18 cellular contexts compared by ENCODE assay signal in genomic region chr4:152166567-152166966, GRCh38.
DNase-seq lines count a peak whose midpoint lies in the region; ATAC-seq and TF ChIP-seq lines count a peak whose summit lies in the region.
"Had no signal": no experiment of that assay in that cellular context is flagged by ENCODE, and none has a peak within 500 bp of the region (broad histone marks: within the 10 kb centered on the region; RNA-seq: fewer than 3 reads in every experiment).

No MANE protein-coding gene starts in this region.

- H4K20me1 ChIP-seq in SK-N-SH (ENCODE audit: insufficient read depth), result no peaks in the 10 kb centered on the region
- no peaks in the 10 kb centered on the region for H4K20me1 ChIP-seq in neural progenitor cell (ENCODE audit: low read depth)

- H2AFZ ChIP-seq in SK-N-SH (ENCODE audit: low read depth) (no peak overlapping the region), neural progenitor cell (replicated peaks) (no peak overlapping the region)

- peaks cover 8% of the 10 kb centered on the region for H3K4me1 Mint-ChIP-seq in endodermal cell
- peaks cover 2% of the 10 kb centered on the region for H3K4me1 Mint-ChIP-seq in neural progenitor cell

- CTCF ChIA-PET in SK-N-SH (lab: Yijun Ruan, JAX), result interaction anchor here (2.0 kb wide), 1 partner anchor 9 kb away, joined by 5 read pairs; no protein-coding TSS in a partner anchor

- no peak overlapping the region for H3K27ac ChIP-seq in SK-N-SH (ENCODE audit: low read depth in 2 of 2, low read length in 1 of 2)
- H3K27ac ChIP-seq in endodermal cell (ENCODE audit: low read depth, low read length), result no peak overlapping the region
- no peak overlapping the region for H3K27ac ChIP-seq in neural progenitor cell
- H3K27ac ChIP-seq: heart left ventricle, WERI-Rb-1 had no signal

- H3K9ac ChIP-seq in SK-N-SH, result no peak overlapping the region
- H3K9ac ChIP-seq in endodermal cell (ENCODE audit: extremely low read depth, low read length, poor library complexity, severe bottlenecking), result no peak overlapping the region
- no peak overlapping the region for H3K9ac ChIP-seq in neural progenitor cell

- ATAC-seq in SK-N-SH treated with all-trans-retinoic acid at 6 μM for 48 hours (no peak), HG02852 (IDR thresholded peaks at IDR 0.05; ENCODE audit: unreplicated experiment) (no peak)
- ATAC-seq: Right ventricle myocardium inferior had no signal

- in situ Hi-C loops in ACHN (cut with HindIII; ENCODE audit: low pct_ligation_motif_present, low pct_unique_long_range_greater_than_20kb, low sequenced_read_pairs), result no loop called here

- H3K4me3 Mint-ChIP-seq in endodermal cell (no peak overlapping the region), neural progenitor cell (no peak overlapping the region)
- H3K4me3 Mint-ChIP-seq: type B pancreatic cell had no signal

- no peaks in the 10 kb centered on the region for H3K27me3 ChIP-seq in SK-N-SH (ENCODE audit: insufficient read depth)
- peaks cover 12% of the 10 kb centered on the region for H3K27me3 ChIP-seq in endodermal cell (ENCODE audit: control insufficient read depth, insufficient read depth, low read length, poor library complexity, severe bottlenecking)
- no peaks in the 10 kb centered on the region for H3K27me3 ChIP-seq in neural progenitor cell
- H3K27me3 ChIP-seq: heart left ventricle, MG63 had no signal

- no peak for TF ChIP-seq EP300 in SK-N-SH (IDR thresholded peaks at IDR 0.05; ENCODE audit: borderline replicate concordance in 1 of 2, low read depth in 1 of 2, low read length in 1 of 2)

- no peak for TF ChIP-seq RAD21 in SK-N-SH (IDR thresholded peaks at IDR 0.05; ENCODE audit: low read length)

- no peak for TF ChIP-seq CTCF in SK-N-SH (IDR thresholded peaks at IDR 0.05)
- no peak for TF ChIP-seq CTCF in NB4 (IDR thresholded peaks at IDR 0.05; ENCODE audit: low read depth, low read length)
- no peak for TF ChIP-seq CTCF in endodermal cell (conservative IDR thresholded peaks at IDR 0.05)
- TF ChIP-seq CTCF in neural progenitor cell (IDR thresholded peaks at IDR 0.05), result no peak

- POLR2A ChIA-PET in SK-N-SH (lab: Yijun Ruan, JAX), result no interaction called here

- no peaks in the 10 kb centered on the region for H3K9me2 ChIP-seq in SK-N-SH

- H3F3A ChIP-seq in SK-N-SH (replicated peaks; ENCODE audit: insufficient read depth) (peaks cover 3% of the 10 kb centered on the region), neural progenitor cell (ENCODE audit: low read depth) (no peaks in the 10 kb centered on the region)

- peaks cover 3% of the 10 kb centered on the region for H3K27me3 Mint-ChIP-seq in endodermal cell (ENCODE audit: insufficient read depth)
- H3K27me3 Mint-ChIP-seq in neural progenitor cell (ENCODE audit: insufficient read depth, low read depth), result peaks cover 3% of the 10 kb centered on the region

- WGBS in SK-N-SH (ENCODE audit: low lambda C conversion rate), result 80% methylated on average over 6 of the region's 6 CpGs
- WGBS in endodermal cell (ENCODE audit: insufficient coverage in 1 of 2, insufficient read length in 1 of 2), 2 experiments, result 44% methylated on average over 6 of the region's 6 CpGs; no CpG with 5 or more reads in 1 of the 2 experiments

- H3K36me3 ChIP-seq in SK-N-SH (replicated peaks in 1 of 2; ENCODE audit: control insufficient read depth in 1 of 2, insufficient read depth in 2 of 2, low read length in 1 of 2) (no peaks in the 10 kb centered on the region), endodermal cell (ENCODE audit: control insufficient read depth, insufficient read depth, low read length) (no peaks in the 10 kb centered on the region), neural progenitor cell (no peaks in the 10 kb centered on the region)
- H3K36me3 ChIP-seq: heart left ventricle, MG63, WERI-Rb-1 had no signal

- H3K9me3 Mint-ChIP-seq in endodermal cell (no peaks in the 10 kb centered on the region), neural progenitor cell (no peaks in the 10 kb centered on the region)
- H3K9me3 Mint-ChIP-seq: type B pancreatic cell had no signal

- H3K4me3 ChIP-seq in SK-N-SH (ENCODE audit: low read depth in 2 of 2, low read length in 1 of 2), result no peak overlapping the region
- H3K4me3 ChIP-seq in NB4 (ENCODE audit: low read depth, low read length), result no peak overlapping the region
- H3K4me3 ChIP-seq in endodermal cell (ENCODE audit: low read length), result no peak overlapping the region
- no peak overlapping the region for H3K4me3 ChIP-seq in neural progenitor cell
- H3K4me3 ChIP-seq: heart left ventricle, lung, MG63 had no signal

- TF ChIP-seq POLR2A in NB4 (IDR thresholded peaks at IDR 0.05; ENCODE audit: extremely low read depth, insufficient read length), result no peak

- no peak overlapping the region for H3K4me2 ChIP-seq in SK-N-SH
- no peak overlapping the region for H3K4me2 ChIP-seq in neural progenitor cell

- H3K79me2 ChIP-seq in SK-N-SH (ENCODE audit: insufficient read depth), result no peaks in the 10 kb centered on the region
- no peaks in the 10 kb centered on the region for H3K79me2 ChIP-seq in neural progenitor cell (ENCODE audit: low read depth)

- DNase-seq in SK-N-SH (no peak), NB4 (ENCODE audit: low read depth) (peak; percentile 54), endodermal cell (peak; percentile 83), neural progenitor cell (ENCODE audit: low spot score) (peak; percentile 66), ACHN (no peak), GDM1 (lab: John Stamatoyannopoulos, UW) (no peak)
- DNase-seq: COR-L47; effector CD4-positive, alpha-beta T cell; heart left ventricle; MG63; NCI-H345; stimulated activated CD4-positive, alpha-beta T cell treated with anti-CD3 and anti-CD28 coated beads, Interleukin-15, amount 100 ng/mL, for 24 hours; WERI-Rb-1 had no signal

- H3K9me3 ChIP-seq in SK-N-SH, result no peaks in the 10 kb centered on the region
- H3K9me3 ChIP-seq in endodermal cell (ENCODE audit: control insufficient read depth, low read length), result no peaks in the 10 kb centered on the region
- H3K9me3 ChIP-seq in neural progenitor cell (ENCODE audit: low read depth), result no peaks in the 10 kb centered on the region
- H3K9me3 ChIP-seq: heart left ventricle, MG63 had no signal

- H3K4me1 ChIP-seq in SK-N-SH (ENCODE audit: control insufficient read depth in 1 of 2, insufficient read depth in 2 of 2, low read depth in 1 of 2, low read length in 1 of 2), result peaks cover 2 to 8% of the 10 kb centered on the region in 2 experiments; a peak in 3 of 4 replicates
- no peaks in the 10 kb centered on the region for H3K4me1 ChIP-seq in endodermal cell (ENCODE audit: control insufficient read depth, insufficient read depth, low read length)
- no peaks in the 10 kb centered on the region for H3K4me1 ChIP-seq in neural progenitor cell

- no peaks in the 10 kb centered on the region for H3K36me3 Mint-ChIP-seq in endodermal cell (ENCODE audit: low read depth)
- no peaks in the 10 kb centered on the region for H3K36me3 Mint-ChIP-seq in neural progenitor cell
- H3K36me3 Mint-ChIP-seq: type B pancreatic cell had no signal

- no peak overlapping the region for H3K27ac Mint-ChIP-seq in endodermal cell
- no peak overlapping the region for H3K27ac Mint-ChIP-seq in neural progenitor cell
- H3K27ac Mint-ChIP-seq: type B pancreatic cell had no signal

TF ChIP-seq in SK-N-SH, 30 proteins besides CTCF, POLR2A, EP300 and RAD21 (continues in another document):
- TF ChIP-seq REST (IDR thresholded peaks at IDR 0.05; ENCODE audit: low read depth, low read length), result peak; percentile 88

TF ChIP-seq in SK-N-SH treated with all-trans-retinoic acid at 6 μM for 48 hours, 23 proteins besides CTCF, POLR2A, EP300 and RAD21 (continues in another document):
- no peak for TF ChIP-seq ZNF70 (CRISPR knock-in tag; IDR thresholded peaks at IDR 0.05)
- TF ChIP-seq ISL1 (CRISPR knock-in tag; IDR thresholded peaks at IDR 0.05), result no peak
- TF ChIP-seq SNAI2 (CRISPR knock-in tag; IDR thresholded peaks at IDR 0.05), result no peak
- no peak for TF ChIP-seq ZNF565 (CRISPR knock-in tag; conservative IDR thresholded peaks at IDR 0.05; ENCODE audit: low read depth)
- no peak for TF ChIP-seq PATZ1 (CRISPR knock-in tag; IDR thresholded peaks at IDR 0.05; ENCODE audit: borderline replicate concordance)
- TF ChIP-seq TOX (CRISPR knock-in tag; IDR thresholded peaks at IDR 0.05; ENCODE audit: borderline replicate concordance), result no peak
- TF ChIP-seq ZFP30 (CRISPR knock-in tag; IDR thresholded peaks at IDR 0.05), result no peak
- TF ChIP-seq OSR1 (CRISPR knock-in tag; IDR thresholded peaks at IDR 0.05), result no peak
- TF ChIP-seq TCF4 (CRISPR knock-in tag; IDR thresholded peaks at IDR 0.05; ENCODE audit: borderline replicate concordance), result no peak
- TF ChIP-seq BACH2 (CRISPR knock-in tag; IDR thresholded peaks at IDR 0.05; ENCODE audit: borderline replicate concordance), result no peak
- TF ChIP-seq CREB5 (CRISPR knock-in tag; IDR thresholded peaks at IDR 0.05; ENCODE audit: low read depth), result no peak
- no peak for TF ChIP-seq ZNF8 (CRISPR knock-in tag; IDR thresholded peaks at IDR 0.05)

Comparison
In these comparisons a context has a peak if more than half of its experiments do, and no peak if none do; other contexts are left out.
1. DNase-seq: peak in NB4 (single experiment), endodermal cell (single experiment) and neural progenitor cell (single experiment); none in SK-N-SH (single experiment), ACHN (single experiment) and GDM1 (single experiment).